Comparison of ENCODE assay signal across 19 cellular contexts in the genomic region with DNA sequence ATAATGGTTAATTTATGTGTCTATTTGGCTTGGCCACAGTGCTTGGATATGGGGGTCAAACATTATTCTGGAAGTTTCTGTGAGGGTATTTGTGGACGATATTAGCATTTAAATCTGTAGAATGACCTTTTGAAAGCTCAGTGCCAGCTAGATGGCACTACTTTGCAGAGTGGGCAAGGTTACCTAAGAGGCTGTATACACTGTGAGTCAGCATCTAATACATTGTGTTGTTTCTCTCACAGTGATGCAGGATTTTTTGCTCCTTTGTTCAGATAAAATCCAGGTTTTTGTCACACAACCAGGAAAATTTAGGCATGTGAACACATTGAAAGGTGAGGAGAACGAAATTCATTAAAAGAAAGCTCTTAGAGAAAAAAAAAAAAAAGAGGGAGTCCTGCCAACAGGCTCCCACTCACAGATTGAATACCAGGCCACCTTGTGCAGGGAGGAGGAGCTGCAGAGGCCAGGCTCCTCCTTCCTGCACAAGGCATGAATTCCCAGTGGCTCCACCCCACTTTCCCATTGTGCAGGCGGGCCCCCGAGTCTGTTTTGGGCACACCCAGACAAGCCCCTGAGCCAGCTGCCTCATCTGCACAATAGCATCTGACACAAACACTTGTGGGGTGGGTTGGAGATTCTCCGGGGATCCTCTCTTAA.
"Had no signal": no experiment of that assay in that cellular context is flagged by ENCODE, and none has a peak within 500 bp of the region (broad histone marks: within the 10 kb centered on the region; RNA-seq: fewer than 3 reads in every experiment).

No MANE protein-coding gene starts in this region.

- DNase-seq: activated CD4-positive, alpha-beta T cell treated with anti-CD3 and anti-CD28 coated beads, Interleukin-2, amount 50 U/mL, for 1 hour; activated CD4-positive, CD25-positive, alpha-beta regulatory T cell; activated naive CD4-positive, alpha-beta T cell treated with Interleukin-2 at 50 U/mL for 16 hours; activated naive CD8-positive, alpha-beta T cell treated with anti-CD3 and anti-CD28 coated beads, Interleukin-2, amount 50 U/mL, for 24 hours; dermis blood vessel endothelial cell; erythroblast; gastrocnemius medialis; heart left ventricle; midbrain; ovary; stimulated activated CD4-positive, alpha-beta T cell treated with anti-CD3 and anti-CD28 coated beads, Interleukin-12 subunit alpha, Interleukin-12 subunit beta, amount 100 ng/mL, for 4 hours; stimulated activated CD4-positive, alpha-beta T cell treated with anti-CD3 and anti-CD28 coated beads, Interleukin-2, amount 100 ng/mL, for 24 hours; stomach; testis; upper lobe of right lung had no signal

- H3K36me3 ChIP-seq: ascending aorta, gastrocnemius medialis, heart left ventricle, ovary, stomach, upper lobe of right lung had no signal

- H3K4me3 ChIP-seq: ascending aorta, gastrocnemius medialis, heart left ventricle, lung, ovary, stomach, testis, upper lobe of right lung had no signal

- H3K4me1 ChIP-seq: ascending aorta, gastrocnemius medialis, heart left ventricle, stomach, testis, upper lobe of right lung had no signal

- FAIRE-seq: islet of Langerhans, TTC549 had no signal

- H3K27me3 ChIP-seq: ascending aorta, gastrocnemius medialis, heart left ventricle, ovary, stomach, testis, upper lobe of right lung had no signal

- H3K27ac ChIP-seq: ascending aorta, gastrocnemius medialis, heart left ventricle, ovary, stomach, testis, upper lobe of right lung had no signal
